26 cellular contexts compared by ENCODE assay signal in the genomic region with DNA sequence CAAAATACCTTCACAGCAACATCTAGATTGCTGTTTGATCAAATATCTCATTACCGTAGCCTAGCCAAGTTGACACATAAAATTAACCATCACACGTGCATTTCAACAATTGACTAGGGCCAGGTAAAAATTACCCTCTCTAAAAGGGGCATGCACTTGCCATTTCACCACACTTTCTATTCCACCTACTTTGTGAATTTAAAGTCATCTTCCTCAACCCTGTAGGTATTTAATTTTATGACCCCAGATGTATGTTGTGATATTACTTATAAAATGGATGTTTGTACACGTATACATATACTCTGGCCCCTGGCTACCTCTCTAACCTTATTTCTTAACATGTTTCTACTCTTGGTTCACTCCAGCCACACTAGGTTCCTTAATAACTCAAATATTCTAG.
"Had no signal": no experiment of that assay in that cellular context is flagged by ENCODE, and none has a peak within 500 bp of the region (broad histone marks: within the 10 kb centered on the region; RNA-seq: fewer than 3 reads in every experiment).

No MANE protein-coding gene starts in this region.

- H3K36me3 ChIP-seq: brain microvascular endothelial cell, esophagus muscularis mucosa, gastrocnemius medialis, heart left ventricle had no signal

- H3K9me3 ChIP-seq: esophagus muscularis mucosa, gastrocnemius medialis, heart left ventricle had no signal

- ATAC-seq: activated CD8-positive, alpha-beta T cell treated with anti-CD3 and anti-CD28 coated beads for 36 hours; activated T-cell treated with anti-CD3 and anti-CD28 coated beads, Interleukin-2, amount 50 U/mL, for 4 hours; activated T-helper 17 cell treated with anti-CD3 and anti-CD28 coated beads, Interleukin-2, amount 50 U/mL, for 72 hours; foreskin keratinocyte; gastrocnemius medialis; heart left ventricle; WTC11 had no signal

- DNase-seq: activated CD4-positive, alpha-beta T cell treated with anti-CD3 and anti-CD28 coated beads for 1 hour; activated CD4-positive, alpha-beta T cell treated with anti-CD3 and anti-CD28 coated beads for 48 hours; activated CD4-positive, alpha-beta T cell treated with anti-CD3 and anti-CD28 coated beads, Interleukin-2, amount 50 U/mL, for 1 hour; activated CD4-positive, alpha-beta T cell treated with anti-CD3 and anti-CD28 coated beads, Interleukin-2, amount 50 U/mL, for 48 hours; activated CD8-positive, alpha-beta memory T cell treated with anti-CD3 and anti-CD28 coated beads for 24 hours; activated CD8-positive, alpha-beta T cell treated with anti-CD3 and anti-CD28 coated beads for 36 hours; activated effector memory CD4-positive, alpha-beta T cell treated with Interleukin-2 at 50 U/mL for 16 hours; activated gamma-delta T cell treated with Interleukin-2 at 50 U/mL for 16 hours; activated naive CD4-positive, alpha-beta T cell treated with anti-CD3 and anti-CD28 coated beads, Interleukin-2, amount 50 U/mL, for 16 hours; activated naive CD4-positive, alpha-beta T cell treated with Interleukin-2 at 50 U/mL for 16 hours; activated T-cell treated with anti-CD3 and anti-CD28 coated beads, Interleukin-2, amount 50 U/mL, for 4 hours; amniotic stem cell; anterior cingulate cortex; brain microvascular endothelial cell; dorsolateral prefrontal cortex; effector memory CD4-positive, alpha-beta T cell; endodermal cell; foreskin keratinocyte; gastrocnemius medialis; glutamatergic neuron; heart left ventricle; T-helper 2 cell had no signal

- H3K4me1 ChIP-seq: esophagus muscularis mucosa, foreskin keratinocyte, gastrocnemius medialis, heart left ventricle had no signal

- H3K27me3 ChIP-seq: brain microvascular endothelial cell, dorsolateral prefrontal cortex, esophagus muscularis mucosa, foreskin keratinocyte, gastrocnemius medialis, heart left ventricle had no signal

- H3K4me3 ChIP-seq: coronary artery, dorsolateral prefrontal cortex, esophagus muscularis mucosa, gastrocnemius medialis, heart left ventricle had no signal

- H3K27ac ChIP-seq: brain microvascular endothelial cell, coronary artery, dorsolateral prefrontal cortex, esophagus muscularis mucosa, foreskin keratinocyte, gastrocnemius medialis, heart left ventricle had no signal
